ENCODE assay signal across 1 cellular context in the genomic region with DNA sequence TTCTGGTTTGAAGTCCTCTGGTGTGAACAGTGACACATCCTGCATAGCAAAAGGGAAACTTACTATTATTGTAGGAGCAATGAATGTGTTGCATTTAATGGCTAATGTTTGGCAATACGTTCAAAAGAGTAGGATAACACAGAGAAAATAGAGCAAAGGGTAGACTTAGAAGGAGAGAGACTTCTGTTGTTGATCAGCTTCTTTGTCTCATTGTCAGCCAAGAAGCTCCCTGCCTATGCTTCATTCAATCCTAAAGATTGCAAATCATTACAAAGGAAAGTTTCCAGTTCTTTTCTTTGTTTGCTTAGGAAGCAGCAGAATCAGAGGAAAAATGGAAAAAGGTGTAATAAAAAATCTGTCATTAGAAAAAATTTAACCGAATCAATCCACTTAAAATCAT.
TF ChIP-seq lines count a peak whose summit lies in the region.

No MANE protein-coding gene starts in this region.

TF ChIP-seq in IMR-90, 13 proteins besides CTCF, POLR2A, EP300 and RAD21 (continued from another document):
- TF ChIP-seq BHLHE40 (IDR thresholded peaks at IDR 0.05; ENCODE audit: low read depth, low read length) (no peak), ELK1 (IDR thresholded peaks at IDR 0.05; ENCODE audit: borderline replicate concordance, low read depth, low read length) (no peak)
